ENCODE assay signal across 2 cellular contexts in genomic region chr12:12323118-12323517, GRCh38.
TF ChIP-seq lines count a peak whose summit lies in the region.

No MANE protein-coding gene starts in this region.

TF ChIP-seq in HEK293, 187 proteins besides CTCF, POLR2A, EP300 and RAD21:
- TF ChIP-seq ZNF670 (tag by site-specific recombination; IDR thresholded peaks at IDR 0.05; ENCODE audit: low read depth) (no peak), PRDM1 (tag by site-specific recombination; IDR thresholded peaks at IDR 0.05) (peak; percentile 74)

TF ChIP-seq in K562, 482 proteins besides CTCF, POLR2A, EP300 and RAD21:
- no peak for TF ChIP-seq XRCC4 (IDR thresholded peaks at IDR 0.05; ENCODE audit: extremely low read depth, insufficient read depth, insufficient read length)
- TF ChIP-seq HNRNPK (IDR thresholded peaks at IDR 0.05; ENCODE audit: low read depth, low read length, poor library complexity, severe bottlenecking): peak; percentile 26
